In the genomic region with DNA sequence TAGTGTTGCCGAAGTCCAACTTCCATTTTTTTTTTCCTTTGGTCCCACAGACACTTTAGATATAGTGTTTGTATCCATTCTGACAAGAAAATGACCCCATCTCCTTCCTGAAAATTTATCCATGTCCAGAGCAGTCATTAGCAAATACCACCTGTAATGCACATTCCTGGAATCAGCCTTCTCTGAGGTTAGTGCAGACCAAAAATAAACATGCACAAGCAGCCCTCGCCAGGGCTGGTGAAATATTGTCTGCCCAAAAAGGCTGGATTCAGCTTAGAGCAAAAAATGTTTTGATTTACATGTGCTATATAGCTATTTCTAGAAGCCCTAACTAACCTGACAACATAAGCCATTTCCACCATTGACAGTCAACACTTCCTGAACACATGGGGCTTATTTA, we compare ENCODE assay signal across 7 cellular contexts.
"Had no signal": no experiment of that assay in that cellular context is flagged by ENCODE, and none has a peak within 500 bp of the region (broad histone marks: within the 10 kb centered on the region; RNA-seq: fewer than 3 reads in every experiment).

No MANE protein-coding gene starts in this region.

- H3K27me3 Mint-ChIP-seq: IgD-negative memory B cell had no signal

- H3K27ac Mint-ChIP-seq: H9, IgD-negative memory B cell had no signal

- H3K4me3 ChIP-seq: GM23248 had no signal

- FAIRE-seq: HTR-8/SVneo had no signal

- H3K9me3 Mint-ChIP-seq: H9, IgD-negative memory B cell had no signal

- H2AFZ ChIP-seq: GM23248 had no signal

- H3K4me3 Mint-ChIP-seq: H9, IgD-negative memory B cell had no signal

- DNase-seq: GM23248, GOT3, H9, HCEC 1CT, KBM-7 had no signal

- H3K9ac ChIP-seq: GM23248 had no signal

- H3K27ac ChIP-seq: GM23248 had no signal
